In genomic region chr9:33264473-33265177, GRCh38 we compare ENCODE assay signal across 1 cellular context.
A peak's percentile ranks its signal among the peaks of the same experiment; 100 is the strongest.
TF ChIP-seq lines count a peak whose summit lies in the region.

Gene BAG1, minus strand, starts transcription at chr9:33264708.
Gene CHMP5, plus strand, starts transcription at chr9:33265049. Its CDS starts 30 bp downstream, at chr9:33265079.

TF ChIP-seq in HepG2, 621 proteins besides CTCF, POLR2A, EP300 and RAD21 (continued from another document and continues in another):
- TF ChIP-seq MYPOP (CRISPR knock-in tag; IDR thresholded peaks at IDR 0.05) (no peak), ZNF10 (CRISPR knock-in tag; IDR thresholded peaks at IDR 0.05; ENCODE audit: borderline replicate concordance, low read depth) (no peak), FOXM1 (CRISPR knock-in tag; IDR thresholded peaks at IDR 0.05) (no peak), RARA (CRISPR knock-in tag; IDR thresholded peaks at IDR 0.05) (no peak), HOXA3 (CRISPR knock-in tag; IDR thresholded peaks at IDR 0.05) (0 out of 2 replicates have a peak, but pooled peaks have one; percentile 37), AHDC1 (CRISPR knock-in tag; IDR thresholded peaks at IDR 0.05; ENCODE audit: borderline replicate concordance) (no peak), ZNF549 (CRISPR knock-in tag; IDR thresholded peaks at IDR 0.05) (0 out of 2 replicates have a peak, but pooled peaks have one; percentile 55), MTF2 (CRISPR knock-in tag; IDR thresholded peaks at IDR 0.05; ENCODE audit: borderline replicate concordance) (peak; percentile 40; the same call in 1 of the 2 replicates), TERF1 (CRISPR knock-in tag; IDR thresholded peaks at IDR 0.05) (no peak), ZNF138 (CRISPR knock-in tag; IDR thresholded peaks at IDR 0.05; ENCODE audit: low read depth) (peak; percentile 59; the same call in 1 of the 2 replicates), ELK4 (CRISPR knock-in tag; IDR thresholded peaks at IDR 0.05; ENCODE audit: borderline replicate concordance) (no peak), TGIF2 (CRISPR knock-in tag; IDR thresholded peaks at IDR 0.05) (no peak), ZNF331 (CRISPR knock-in tag; IDR thresholded peaks at IDR 0.05) (no peak; the same call in 1 of the 2 replicates), ZC3H13 (CRISPR knock-in tag; IDR thresholded peaks at IDR 0.05) (no peak), ZNF432 (CRISPR knock-in tag; IDR thresholded peaks at IDR 0.05; ENCODE audit: borderline replicate concordance) (no peak), SIN3A (IDR thresholded peaks at IDR 0.05; ENCODE audit: borderline replicate concordance, low read depth, low read length) (peak; percentile 41; the same call in 1 of the 2 replicates), ZNF790 (CRISPR knock-in tag; IDR thresholded peaks at IDR 0.05; ENCODE audit: borderline replicate concordance) (no peak; the same call in 1 of the 2 replicates), NFKBIZ (CRISPR knock-in tag; IDR thresholded peaks at IDR 0.05) (no peak), KIAA2018 (CRISPR knock-in tag; IDR thresholded peaks at IDR 0.05; ENCODE audit: borderline replicate concordance) (no peak), PHF8 (CRISPR knock-in tag; IDR thresholded peaks at IDR 0.05) (peak; percentile 61)
- TF ChIP-seq, protein P1, sequence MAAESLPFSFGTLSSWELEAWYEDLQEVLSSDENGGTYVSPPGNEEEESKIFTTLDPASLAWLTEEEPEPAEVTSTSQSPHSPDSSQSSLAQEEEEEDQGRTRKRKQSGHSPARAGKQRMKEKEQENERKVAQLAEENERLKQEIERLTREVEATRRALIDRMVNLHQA (CRISPR knock-in tag; IDR thresholded peaks at IDR 0.05), result no peak
- TF ChIP-seq, protein P2, sequence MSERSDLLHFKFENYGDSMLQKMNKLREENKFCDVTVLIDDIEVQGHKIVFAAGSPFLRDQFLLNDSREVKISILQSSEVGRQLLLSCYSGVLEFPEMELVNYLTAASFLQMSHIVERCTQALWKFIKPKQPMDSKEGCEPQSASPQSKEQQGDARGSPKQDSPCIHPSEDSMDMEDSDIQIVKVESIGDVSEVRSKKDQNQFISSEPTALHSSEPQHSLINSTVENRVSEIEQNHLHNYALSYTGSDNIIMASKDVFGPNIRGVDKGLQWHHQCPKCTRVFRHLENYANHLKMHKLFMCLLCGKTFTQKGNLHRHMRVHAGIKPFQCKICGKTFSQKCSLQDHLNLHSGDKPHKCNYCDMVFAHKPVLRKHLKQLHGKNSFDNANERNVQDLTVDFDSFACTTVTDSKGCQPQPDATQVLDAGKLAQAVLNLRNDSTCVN (CRISPR knock-in tag; IDR thresholded peaks at IDR 0.05; ENCODE audit: borderline replicate concordance), result peak; percentile 88; the same call in 1 of the 2 replicates
- TF ChIP-seq, protein P3, sequence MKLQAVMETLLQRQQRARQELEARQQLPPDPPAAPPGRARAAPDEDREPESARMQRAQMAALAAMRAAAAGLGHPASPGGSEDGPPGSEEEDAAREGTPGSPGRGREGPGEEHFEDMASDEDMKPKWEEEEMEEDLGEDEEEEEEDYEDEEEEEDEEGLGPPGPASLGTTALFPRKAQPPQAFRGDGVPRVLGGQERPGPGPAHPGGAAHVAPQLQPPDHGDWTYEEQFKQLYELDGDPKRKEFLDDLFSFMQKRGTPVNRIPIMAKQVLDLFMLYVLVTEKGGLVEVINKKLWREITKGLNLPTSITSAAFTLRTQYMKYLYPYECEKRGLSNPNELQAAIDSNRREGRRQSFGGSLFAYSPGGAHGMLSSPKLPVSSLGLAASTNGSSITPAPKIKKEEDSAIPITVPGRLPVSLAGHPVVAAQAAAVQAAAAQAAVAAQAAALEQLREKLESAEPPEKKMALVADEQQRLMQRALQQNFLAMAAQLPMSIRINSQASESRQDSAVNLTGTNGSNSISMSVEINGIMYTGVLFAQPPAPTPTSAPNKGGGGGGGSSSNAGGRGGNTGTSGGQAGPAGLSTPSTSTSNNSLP (IDR thresholded peaks at IDR 0.05; ENCODE audit: low read depth, low read length), result no peak
- TF ChIP-seq, protein P4, sequence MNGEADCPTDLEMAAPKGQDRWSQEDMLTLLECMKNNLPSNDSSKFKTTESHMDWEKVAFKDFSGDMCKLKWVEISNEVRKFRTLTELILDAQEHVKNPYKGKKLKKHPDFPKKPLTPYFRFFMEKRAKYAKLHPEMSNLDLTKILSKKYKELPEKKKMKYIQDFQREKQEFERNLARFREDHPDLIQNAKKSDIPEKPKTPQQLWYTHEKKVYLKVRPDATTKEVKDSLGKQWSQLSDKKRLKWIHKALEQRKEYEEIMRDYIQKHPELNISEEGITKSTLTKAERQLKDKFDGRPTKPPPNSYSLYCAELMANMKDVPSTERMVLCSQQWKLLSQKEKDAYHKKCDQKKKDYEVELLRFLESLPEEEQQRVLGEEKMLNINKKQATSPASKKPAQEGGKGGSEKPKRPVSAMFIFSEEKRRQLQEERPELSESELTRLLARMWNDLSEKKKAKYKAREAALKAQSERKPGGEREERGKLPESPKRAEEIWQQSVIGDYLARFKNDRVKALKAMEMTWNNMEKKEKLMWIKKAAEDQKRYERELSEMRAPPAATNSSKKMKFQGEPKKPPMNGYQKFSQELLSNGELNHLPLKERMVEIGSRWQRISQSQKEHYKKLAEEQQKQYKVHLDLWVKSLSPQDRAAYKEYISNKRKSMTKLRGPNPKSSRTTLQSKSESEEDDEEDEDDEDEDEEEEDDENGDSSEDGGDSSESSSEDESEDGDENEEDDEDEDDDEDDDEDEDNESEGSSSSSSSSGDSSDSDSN (CRISPR knock-in tag; IDR thresholded peaks at IDR 0.05), result peak; percentile 65; the same call in 1 of the 2 replicates
- TF ChIP-seq, protein P5, sequence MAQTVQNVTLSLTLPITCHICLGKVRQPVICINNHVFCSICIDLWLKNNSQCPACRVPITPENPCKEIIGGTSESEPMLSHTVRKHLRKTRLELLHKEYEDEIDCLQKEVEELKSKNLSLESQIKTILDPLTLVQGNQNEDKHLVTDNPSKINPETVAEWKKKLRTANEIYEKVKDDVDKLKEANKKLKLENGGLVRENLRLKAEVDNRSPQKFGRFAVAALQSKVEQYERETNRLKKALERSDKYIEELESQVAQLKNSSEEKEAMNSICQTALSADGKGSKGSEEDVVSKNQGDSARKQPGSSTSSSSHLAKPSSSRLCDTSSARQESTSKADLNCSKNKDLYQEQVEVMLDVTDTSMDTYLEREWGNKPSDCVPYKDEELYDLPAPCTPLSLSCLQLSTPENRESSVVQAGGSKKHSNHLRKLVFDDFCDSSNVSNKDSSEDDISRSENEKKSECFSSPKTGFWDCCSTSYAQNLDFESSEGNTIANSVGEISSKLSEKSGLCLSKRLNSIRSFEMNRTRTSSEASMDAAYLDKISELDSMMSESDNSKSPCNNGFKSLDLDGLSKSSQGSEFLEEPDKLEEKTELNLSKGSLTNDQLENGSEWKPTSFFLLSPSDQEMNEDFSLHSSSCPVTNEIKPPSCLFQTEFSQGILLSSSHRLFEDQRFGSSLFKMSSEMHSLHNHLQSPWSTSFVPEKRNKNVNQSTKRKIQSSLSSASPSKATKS (CRISPR knock-in tag; IDR thresholded peaks at IDR 0.05), result no peak
